ENCODE assay signal across 1 cellular context in the genomic region with DNA sequence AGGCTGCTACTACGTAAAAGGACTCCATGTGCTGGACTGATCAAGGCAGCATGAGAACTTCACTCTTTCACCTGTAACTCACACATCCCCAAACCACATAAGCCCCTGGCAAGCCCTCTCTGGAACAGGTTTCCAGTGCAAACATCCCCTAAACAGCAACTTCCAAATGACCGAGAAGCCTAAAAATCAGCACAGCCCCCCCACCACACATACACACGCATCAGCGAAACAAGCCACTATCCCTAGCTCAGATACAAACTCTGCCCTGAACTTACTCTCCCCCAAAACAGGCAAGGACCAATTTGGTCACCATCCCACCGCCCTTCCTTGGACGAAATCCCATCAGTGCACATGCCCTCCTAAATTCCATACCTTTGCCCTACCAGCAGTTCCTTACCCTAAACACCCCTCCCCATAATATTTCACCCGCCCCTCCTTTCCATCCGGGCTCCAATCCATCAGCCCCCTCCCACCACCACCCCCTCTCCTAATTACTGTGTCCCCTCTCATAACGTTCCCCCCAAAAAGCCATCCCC.
A peak's percentile ranks its signal among the peaks of the same experiment; 100 is the strongest.
TF ChIP-seq lines count a peak whose summit lies in the region.

No MANE protein-coding gene starts in this region.

TF ChIP-seq in IMR-90, 13 proteins besides CTCF, POLR2A, EP300 and RAD21:
- TF ChIP-seq CEBPB (IDR thresholded peaks at IDR 0.05; ENCODE audit: low read depth, low read length) (no peak), MXI1 (IDR thresholded peaks at IDR 0.05; ENCODE audit: borderline replicate concordance, low read depth, low read length) (0 out of 2 replicates have a peak, but pooled peaks have one; percentile 31)
